ENCODE assay signal across 27 cellular contexts in genomic region chr19:52069653-52070052, GRCh38.
"Had no signal": no experiment of that assay in that cellular context is flagged by ENCODE, and none has a peak within 500 bp of the region (broad histone marks: within the 10 kb centered on the region; RNA-seq: fewer than 3 reads in every experiment).

No MANE protein-coding gene starts in this region.

- ATAC-seq: heart right ventricle; left colon; left ventricle myocardium superior; mucosa of descending colon; naive thymus-derived CD8-positive, alpha-beta T cell; stimulated activated effector memory CD8-positive, alpha-beta T cell treated with anti-CD3 and anti-CD28 coated beads, Interleukin-12 subunit alpha, Interleukin-12 subunit beta, amount 100 ng/mL, for 72 hours had no signal

- H3K27ac ChIP-seq: esophagus squamous epithelium, heart right ventricle, prostate gland, right atrium auricular region, sigmoid colon, stomach, thoracic aorta, transverse colon, vagina had no signal

- H3K4me1 ChIP-seq: esophagus squamous epithelium, heart right ventricle, prostate gland, right atrium auricular region, sigmoid colon, stomach, transverse colon, vagina had no signal

- H3K27me3 ChIP-seq: esophagus squamous epithelium, heart right ventricle, right atrium auricular region, sigmoid colon, stomach, transverse colon, vagina had no signal

- H3K4me3 ChIP-seq: esophagus squamous epithelium, heart right ventricle, lung, mucosa of descending colon, prostate gland, right atrium auricular region, sigmoid colon, stomach, transverse colon, vagina had no signal

- DNase-seq: cortex of kidney; erythroblast; esophagus squamous epithelium; glutamatergic neuron; heart right ventricle; hippocampal formation; islet precursor cell; kidney glomerular epithelial cell; left colon; left ventricle myocardium superior; mucosa of descending colon; naive thymus-derived CD8-positive, alpha-beta T cell; nephron progenitor cell; nucleus accumbens; sigmoid colon; stimulated activated CD4-positive, alpha-beta T cell treated with anti-CD3 and anti-CD28 coated beads, Interleukin-2, amount 100 ng/mL, for 24 hours; stimulated activated CD4-positive, alpha-beta T cell treated with anti-CD3 and anti-CD28 coated beads, Interleukin-4, amount 100 ng/mL, for 24 hours; stimulated activated naive CD4-positive, alpha-beta T cell treated with Interleukin-2 at 50 U/mL for 16 hours; stomach; substantia nigra; transverse colon had no signal
